In genomic region chr2:45962522-45962921, GRCh38 we compare ENCODE assay signal across 10 cellular contexts.
DNase-seq lines count a peak whose midpoint lies in the region; ATAC-seq and TF ChIP-seq lines count a peak whose summit lies in the region.
"Had no signal": no experiment of that assay in that cellular context is flagged by ENCODE, and none has a peak within 500 bp of the region (broad histone marks: within the 10 kb centered on the region; RNA-seq: fewer than 3 reads in every experiment).

No MANE protein-coding gene starts in this region.

- TF ChIP-seq POLR2A in suprapubic skin (IDR thresholded peaks at IDR 0.05): no peak

- peak overlapping the region; percentile 34 for H3K27ac ChIP-seq in suprapubic skin
- H3K27ac ChIP-seq: cardiac muscle cell had no signal

- 9% methylated on average over 5 of the region's 5 CpGs for WGBS in suprapubic skin

- ATAC-seq in HG03439 (IDR thresholded peaks at IDR 0.05; ENCODE audit: unreplicated experiment): no peak
- ATAC-seq: T-helper 17 cell had no signal

- TF ChIP-seq CTCF in HFF-Myc (IDR thresholded peaks at IDR 0.05; ENCODE audit: low read depth, low read length, missing control alignments) (no peak), astrocyte of the spinal cord (IDR thresholded peaks at IDR 0.05; ENCODE audit: low read depth, low read length) (no peak), suprapubic skin (IDR thresholded peaks at IDR 0.05) (no peak)

- no peaks in the 10 kb centered on the region for H3K27me3 ChIP-seq in suprapubic skin
- H3K27me3 ChIP-seq: cardiac muscle cell had no signal

- no peak overlapping the region for H3K4me3 ChIP-seq in HFF-Myc (replicated peaks; ENCODE audit: low read depth, low read length)
- no peak overlapping the region for H3K4me3 ChIP-seq in astrocyte of the spinal cord (ENCODE audit: low read depth, low read length)
- no peak overlapping the region for H3K4me3 ChIP-seq in suprapubic skin
- H3K4me3 ChIP-seq: cardiac muscle cell had no signal

- H3K4me1 ChIP-seq in suprapubic skin: peaks cover 48% of the 10 kb centered on the region

- in situ Hi-C loops in astrocyte of the spinal cord (cut with HindIII; ENCODE audit: low sequenced_read_pairs): no loop called here

- no peaks in the 10 kb centered on the region for H3K36me3 ChIP-seq in suprapubic skin
- H3K36me3 ChIP-seq: cardiac muscle cell had no signal

- no peak for TF ChIP-seq EP300 in suprapubic skin (IDR thresholded peaks at IDR 0.05)

- H3K9me3 ChIP-seq in suprapubic skin: no peaks in the 10 kb centered on the region

- DNase-seq in HFF-Myc (ENCODE audit: extremely low read depth, low read depth): peak; percentile 79
- peak; percentile 66 for DNase-seq in astrocyte of the spinal cord (ENCODE audit: low read depth, low spot score)
- peak in 37 of 51 donors; percentile 4 to 72 (median 44) for DNase-seq in hypothalamus (lab: John Stamatoyannopoulos, UW)
- DNase-seq in suprapubic skin (ENCODE audit: low spot score in 2 of 2): no peak
- no peak for DNase-seq in DMS114 treated with DMSO at 0.1 percent for 48 hours (lab: John Stamatoyannopoulos, UW; ENCODE audit: unreplicated experiment)
- no peak for DNase-seq in NCI-H2107 (lab: John Stamatoyannopoulos, UW)
- DNase-seq in NCI-H82 treated with DMSO at 0.1 percent for 48 hours (lab: John Stamatoyannopoulos, UW; ENCODE audit: unreplicated experiment): no peak
- DNase-seq: T-helper 17 cell had no signal

Comparison
In these comparisons a context has a peak if more than half of its experiments do, and no peak if none do; other contexts are left out.
1. DNase-seq: peak in HFF-Myc (single experiment), astrocyte of the spinal cord (single experiment) and hypothalamus (37 of 51); none in suprapubic skin (0 of 2), DMS114 treated with DMSO at 0.1 percent for 48 hours (single experiment), NCI-H2107 (single experiment) and NCI-H82 treated with DMSO at 0.1 percent for 48 hours (single experiment).